Comparison of ENCODE assay signal across 8 cellular contexts in genomic region chr2:62293490-62294212, GRCh38.
DNase-seq lines count a peak whose midpoint lies in the region; ATAC-seq, FAIRE-seq and TF ChIP-seq lines count a peak whose summit lies in the region.

No MANE protein-coding gene starts in this region.

- peak overlapping the region; percentile 55 for H3K4me2 ChIP-seq in smooth muscle cell

- H3K27me3 Mint-ChIP-seq in activated T-cell treated with anti-CD3 and anti-CD28 coated beads, Interleukin-2, amount 50 U/mL, for 72 hours (ENCODE audit: low read depth), result no peaks in the 10 kb centered on the region

- no peaks in the 10 kb centered on the region for H3K36me3 Mint-ChIP-seq in activated T-cell treated with anti-CD3 and anti-CD28 coated beads, Interleukin-2, amount 50 U/mL, for 72 hours (ENCODE audit: insufficient read depth in 2 of 2)

- H3K79me2 ChIP-seq in smooth muscle cell (ENCODE audit: low read depth), result no peaks in the 10 kb centered on the region

- ATAC-seq in HG03432 (IDR thresholded peaks at IDR 0.05; ENCODE audit: unreplicated experiment), result peak; percentile 83
- ATAC-seq in SK-N-SH treated with all-trans-retinoic acid at 6 μM for 48 hours, result peak; percentile 42; the same call in 2 of the 3 replicates
- ATAC-seq in activated T-cell treated with anti-CD3 and anti-CD28 coated beads, Interleukin-2, amount 50 U/mL, for 72 hours (replicated peaks in 1 of 2), result no peak

- peak; percentile 67 for FAIRE-seq in GM18507 (lab: Jason Lieb, UNC)

- 42% methylated on average over 17 of the region's 18 CpGs for WGBS in smooth muscle cell (ENCODE audit: low lambda C conversion rate)

- H2AFZ ChIP-seq in smooth muscle cell (ENCODE audit: low read depth), result peak overlapping the region; percentile 83

- H3F3A ChIP-seq in smooth muscle cell (ENCODE audit: low read depth), result no peaks in the 10 kb centered on the region

- no peaks in the 10 kb centered on the region for H3K9me3 ChIP-seq in smooth muscle cell (replicated peaks; ENCODE audit: low read depth)

- no peak overlapping the region for H3K27ac ChIP-seq in smooth muscle cell (ENCODE audit: low read depth)

- no peak overlapping the region for H3K4me3 Mint-ChIP-seq in activated T-cell treated with anti-CD3 and anti-CD28 coated beads, Interleukin-2, amount 50 U/mL, for 72 hours

- no peaks in the 10 kb centered on the region for H3K36me3 ChIP-seq in smooth muscle cell (ENCODE audit: low read depth)

- H4K20me1 ChIP-seq in smooth muscle cell (ENCODE audit: low read depth), result no peaks in the 10 kb centered on the region

- H3K27ac Mint-ChIP-seq in activated T-cell treated with anti-CD3 and anti-CD28 coated beads, Interleukin-2, amount 50 U/mL, for 72 hours, result no peak overlapping the region

- no peaks in the 10 kb centered on the region for H3K27me3 ChIP-seq in smooth muscle cell (ENCODE audit: low read depth)

- DNase-seq in GM18507 (ENCODE audit: extremely low spot score, insufficient read length, low read depth) (no peak), iPS DF 19.7 (ENCODE audit: low read depth, low spot score) (peak; percentile 70), smooth muscle cell (lab: John Stamatoyannopoulos, UW; ENCODE audit: unreplicated experiment) (no peak), DMS114 treated with DMSO at 0.1 percent for 48 hours (lab: John Stamatoyannopoulos, UW; ENCODE audit: unreplicated experiment) (no peak), COLO829 (ENCODE audit: low spot score) (no peak)
- no peak for DNase-seq in activated T-cell treated with anti-CD3 and anti-CD28 coated beads, Interleukin-2, amount 50 U/mL, for 72 hours

- no peaks in the 10 kb centered on the region for H3K9me3 Mint-ChIP-seq in activated T-cell treated with anti-CD3 and anti-CD28 coated beads, Interleukin-2, amount 50 U/mL, for 72 hours

- H3K4me1 ChIP-seq in smooth muscle cell (ENCODE audit: low read depth), result peaks cover 12% of the 10 kb centered on the region

- no peaks in the 10 kb centered on the region for H3K4me1 Mint-ChIP-seq in activated T-cell treated with anti-CD3 and anti-CD28 coated beads, Interleukin-2, amount 50 U/mL, for 72 hours (ENCODE audit: low read depth)

- no peak overlapping the region for H3K4me3 ChIP-seq in smooth muscle cell

- no peak for TF ChIP-seq CTCF in smooth muscle cell (IDR thresholded peaks at IDR 0.05; ENCODE audit: borderline replicate concordance, insufficient read depth, poor library complexity, severe bottlenecking)

- H3K9ac ChIP-seq in smooth muscle cell (ENCODE audit: low read depth), result no peak overlapping the region

TF ChIP-seq in SK-N-SH treated with all-trans-retinoic acid at 6 μM for 48 hours, 23 proteins besides CTCF, POLR2A, EP300 and RAD21:
- TF ChIP-seq GLIS3 (CRISPR knock-in tag; IDR thresholded peaks at IDR 0.05) (no peak), CSRNP3 (CRISPR knock-in tag; IDR thresholded peaks at IDR 0.05) (no peak), TCF4 (CRISPR knock-in tag; IDR thresholded peaks at IDR 0.05; ENCODE audit: borderline replicate concordance) (no peak), BACH2 (CRISPR knock-in tag; IDR thresholded peaks at IDR 0.05; ENCODE audit: borderline replicate concordance) (no peak), ZNF70 (CRISPR knock-in tag; IDR thresholded peaks at IDR 0.05) (no peak), TSHZ2 (CRISPR knock-in tag; IDR thresholded peaks at IDR 0.05) (no peak), PPARA (CRISPR knock-in tag; IDR thresholded peaks at IDR 0.05; ENCODE audit: borderline replicate concordance) (no peak), ARNTL (CRISPR knock-in tag; IDR thresholded peaks at IDR 0.05; ENCODE audit: borderline replicate concordance, low read depth) (no peak), OSR1 (CRISPR knock-in tag; IDR thresholded peaks at IDR 0.05) (no peak), ZFP3 (CRISPR knock-in tag; IDR thresholded peaks at IDR 0.05) (no peak), ZFP30 (CRISPR knock-in tag; IDR thresholded peaks at IDR 0.05) (no peak), ESRRG (CRISPR knock-in tag; IDR thresholded peaks at IDR 0.05) (no peak)

Comparison
In these comparisons a context has a peak if more than half of its experiments do, and no peak if none do; other contexts are left out.
1. ATAC-seq: peak in HG03432 (single experiment) and SK-N-SH treated with all-trans-retinoic acid at 6 μM for 48 hours (single experiment); none in activated T-cell treated with anti-CD3 and anti-CD28 coated beads, Interleukin-2, amount 50 U/mL, for 72 hours (0 of 2).